In the genomic region with DNA sequence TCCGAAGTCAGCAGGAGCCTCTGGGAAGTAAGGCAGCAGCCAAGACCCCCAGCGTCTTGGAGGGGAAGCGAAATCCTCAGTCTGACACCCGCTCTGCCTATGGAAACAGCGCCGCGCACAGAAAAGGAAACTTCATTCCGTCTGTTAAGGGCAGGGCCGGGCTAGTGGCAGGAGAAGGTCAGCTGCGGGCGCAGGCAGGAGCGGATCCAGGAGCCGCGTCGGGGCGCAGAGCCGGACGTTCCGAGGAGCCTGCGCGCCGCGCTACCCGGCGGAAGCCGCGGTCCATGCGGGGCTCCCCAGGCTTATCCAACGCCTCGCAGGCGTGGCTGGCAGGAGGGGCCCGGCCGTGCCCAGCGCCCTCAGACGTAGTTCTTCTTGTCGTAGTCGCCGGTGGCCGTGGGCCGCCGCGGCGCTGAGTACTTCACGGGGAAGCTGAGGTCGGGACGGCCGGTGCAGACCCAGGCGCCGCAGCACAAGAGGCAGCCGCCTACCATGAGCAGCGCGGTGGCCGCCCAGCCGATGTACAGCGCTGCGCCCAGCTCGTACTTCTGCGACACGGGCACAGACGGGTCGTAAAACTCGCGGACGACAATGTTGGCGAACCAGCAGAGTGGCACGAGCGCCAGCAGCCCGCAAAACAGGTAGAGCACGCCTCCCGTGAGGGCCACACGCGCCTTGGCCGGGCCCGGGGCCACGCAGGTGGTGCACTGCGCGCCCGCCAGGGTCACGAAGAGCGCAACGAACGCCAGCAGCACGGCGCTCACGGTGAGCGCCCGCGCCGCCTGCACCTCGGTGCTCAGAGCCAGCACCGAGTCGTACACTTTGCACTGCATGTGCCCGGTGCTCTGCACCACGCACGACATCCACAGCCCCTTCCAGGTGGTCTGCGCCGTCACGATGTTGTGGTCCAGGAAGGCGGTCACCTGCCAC, we compare ENCODE assay signal across 9 cellular contexts. TPM values are rescaled to one million over a fixed set of nuclear protein-coding genes. Genes with fewer than 3 reads are reported as not detected.
DNase-seq lines count a peak whose midpoint lies in the region; ATAC-seq lines count a peak whose summit lies in the region.
"Had no signal": no experiment of that assay in that cellular context is flagged by ENCODE, and none has a peak within 500 bp of the region (broad histone marks: within the 10 kb centered on the region; RNA-seq: fewer than 3 reads in every experiment).

No MANE protein-coding gene starts in this region.

- no peaks in the 10 kb centered on the region for H3K9me3 Mint-ChIP-seq in memory B cell

- H3K27me3 Mint-ChIP-seq in memory B cell = peaks cover 23% of the 10 kb centered on the region

- H3K27ac Mint-ChIP-seq in memory B cell = no peak overlapping the region

- H3K4me3 Mint-ChIP-seq in memory B cell = peak overlapping the region; percentile 47

- H3K4me1 Mint-ChIP-seq in memory B cell = peaks cover 6% of the 10 kb centered on the region

- peak; percentile 6 for DNase-seq in DMS153 (lab: John Stamatoyannopoulos, UW)
- peak; percentile 79 for DNase-seq in NCI-H69 (lab: John Stamatoyannopoulos, UW)
- peak; percentile 70 for DNase-seq in dermis blood vessel endothelial cell
- no peak for DNase-seq in memory B cell (ENCODE audit: low spot score in 2 of 2)
- DNase-seq in HuH-7 (ENCODE audit: low spot score) = no peak

- ATAC-seq in memory B cell (ENCODE audit: low read depth) = peak; percentile 46
- ATAC-seq in GM21717 (IDR thresholded peaks at IDR 0.05; ENCODE audit: unreplicated experiment) = no peak
- ATAC-seq in HG03432 (IDR thresholded peaks at IDR 0.05; ENCODE audit: unreplicated experiment) = no peak
- no peak for ATAC-seq in HG03045 (IDR thresholded peaks at IDR 0.05; ENCODE audit: unreplicated experiment)

- no peaks in the 10 kb centered on the region for H3K36me3 Mint-ChIP-seq in memory B cell

RNA-seq across cellular contexts. Expression of a gene that starts 0.7 kb away (rescaled TPM):
- 1,341 and 2,150 TPM in 2 replicates for total RNA-seq in dermis blood vessel endothelial cell
- total RNA-seq: HT1080 had no signal

RNA-seq across cellular contexts. Expression of a gene that starts 43.8 kb away (rescaled TPM):
- 12.4 and 35.3 TPM in 2 replicates for total RNA-seq in dermis blood vessel endothelial cell

RNA-seq across cellular contexts. Expression of a gene that starts 44.5 kb away (rescaled TPM):
- 105 and 147 TPM in 2 replicates for total RNA-seq in dermis blood vessel endothelial cell

Comparison
In these comparisons a context has a peak if more than half of its experiments do, and no peak if none do; other contexts are left out.
1. DNase-seq: peak in DMS153 (single experiment), NCI-H69 (single experiment) and dermis blood vessel endothelial cell (single experiment); none in memory B cell (0 of 2) and HuH-7 (single experiment).